ENCODE assay signal across 1 cellular context in the genomic region with DNA sequence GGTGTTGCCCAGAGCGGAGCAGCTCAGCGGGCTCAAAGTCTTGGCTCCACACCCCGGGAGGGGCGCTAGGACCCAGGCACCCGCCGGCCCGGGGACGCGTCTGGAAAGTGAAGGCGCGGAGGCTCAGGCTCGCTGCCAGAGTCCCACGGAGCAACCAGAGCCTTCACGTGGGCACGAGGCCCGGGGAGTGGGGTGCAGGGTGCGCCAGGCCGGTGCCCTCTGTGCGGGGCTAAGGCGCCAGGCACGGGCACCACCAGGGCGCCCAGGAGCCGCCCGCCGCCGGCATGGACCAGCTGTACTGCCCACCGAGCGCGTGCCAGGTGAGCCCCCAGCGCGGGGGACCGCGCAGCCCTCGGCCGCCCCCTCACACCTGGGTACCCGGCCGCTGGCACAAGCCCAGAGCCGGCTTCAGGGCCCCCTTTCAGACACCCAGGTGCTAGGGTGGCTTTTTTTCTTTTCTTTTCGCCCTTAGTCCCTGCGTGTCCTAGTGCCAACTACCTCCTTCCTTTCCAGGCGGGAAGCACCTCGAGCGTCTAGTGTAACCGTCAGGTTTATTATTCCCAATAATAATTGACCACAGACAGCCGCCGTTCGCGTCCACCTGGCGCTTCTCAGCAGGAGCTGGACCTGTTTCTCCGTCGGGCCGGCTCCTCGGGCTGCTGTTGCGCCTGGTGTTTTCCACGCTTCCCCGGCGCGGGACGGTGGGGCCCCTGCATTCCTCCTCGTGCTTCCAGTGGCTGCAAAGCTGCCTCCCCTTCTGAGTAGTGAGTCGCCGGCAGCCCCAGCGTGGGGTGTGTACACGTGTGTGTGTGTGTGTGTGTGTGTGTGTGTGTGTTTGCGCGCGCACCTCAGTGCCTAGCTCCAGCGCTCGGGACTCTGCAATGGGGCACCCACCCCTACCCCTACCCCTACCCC.
A peak's percentile ranks its signal among the peaks of the same experiment; 100 is the strongest.
TF ChIP-seq lines count a peak whose summit lies in the region.

No MANE protein-coding gene starts in this region.

TF ChIP-seq in WTC11, 78 proteins besides CTCF, POLR2A, EP300 and RAD21 (continued from another document):
- TF ChIP-seq ATF3 (CRISPR knock-in tag; conservative IDR thresholded peaks at IDR 0.05) (no peak), MYBL2 (CRISPR knock-in tag; IDR thresholded peaks at IDR 0.05) (peak; percentile 48; the same call in 1 of the 2 replicates), SP1 (CRISPR knock-in tag; conservative IDR thresholded peaks at IDR 0.05) (0 out of 2 replicates have a peak, but pooled peaks have one; percentile 36), ARID4B (CRISPR knock-in tag; IDR thresholded peaks at IDR 0.05; ENCODE audit: borderline replicate concordance) (peak; percentile 30; the same call in 1 of the 2 replicates)
TF ChIP-seq in WTC11: peak in this region for 8.
